In the genomic region with DNA sequence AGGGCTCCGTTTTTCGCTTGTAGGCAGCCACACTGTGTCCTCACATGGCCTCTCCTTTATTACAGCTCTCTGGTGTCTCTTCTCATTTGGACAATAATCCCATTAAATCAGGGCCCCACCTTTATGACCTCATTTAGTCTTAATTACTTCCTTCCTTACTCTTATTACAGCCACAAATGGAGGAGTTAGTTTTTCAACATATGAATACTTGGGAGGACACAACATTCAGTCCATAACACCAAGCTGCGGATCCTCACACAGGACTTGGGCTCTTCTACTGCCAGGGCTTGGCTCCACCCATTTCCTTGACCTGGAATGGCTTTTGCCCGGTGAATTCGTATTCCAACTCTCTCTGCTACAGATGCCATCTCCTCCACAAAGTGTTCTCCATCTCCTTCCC, we compare ENCODE assay signal across 27 cellular contexts.
A peak's percentile ranks its signal among the peaks of the same experiment; 100 is the strongest.
DNase-seq lines count a peak whose midpoint lies in the region; ATAC-seq and TF ChIP-seq lines count a peak whose summit lies in the region.
"Had no signal": no experiment of that assay in that cellular context is flagged by ENCODE, and none has a peak within 500 bp of the region (broad histone marks: within the 10 kb centered on the region; RNA-seq: fewer than 3 reads in every experiment).

No MANE protein-coding gene starts in this region.

- peak; percentile 79 for ATAC-seq in left colon
- ATAC-seq: A549, GM12878 had no signal

- no peaks in the 10 kb centered on the region for H3K9me2 ChIP-seq in MM.1S (replicated peaks; ENCODE audit: insufficient read depth, low read length)

- in situ Hi-C loops in KBM-7 (cut with MboI; ENCODE audit: low pct_unique_long_range_greater_than_20kb, low sequenced_read_pairs), result no loop called here

- H3K36me3 ChIP-seq in A673 (ENCODE audit: insufficient read depth, low read length, poor library complexity, severe bottlenecking), result no peaks in the 10 kb centered on the region
- no peaks in the 10 kb centered on the region for H3K36me3 ChIP-seq in MM.1S (replicated peaks; ENCODE audit: insufficient read depth, low read length)
- H3K36me3 ChIP-seq: Peyer's patch had no signal

- no peak overlapping the region for H2AFZ ChIP-seq in MM.1S (ENCODE audit: low read length)

- H3K4me3 ChIP-seq in A673 (ENCODE audit: low read depth, low read length, poor library complexity, severe bottlenecking) (no peak overlapping the region), MM.1S (ENCODE audit: low read length) (no peak overlapping the region)
- H3K4me3 ChIP-seq: A549, GM12878, Peyer's patch, SK-N-MC had no signal

- H3F3A ChIP-seq in MM.1S (ENCODE audit: insufficient read depth, low read length), result 0 out of 2 replicates have a peak, but pooled peaks cover 3% of the 10 kb centered on the region

- CTCF ChIA-PET in A673 (lab: Charles Lee), result no interaction called here

- intact Hi-C loops in A673 (cut with micrococcal nuclease; ENCODE audit: unreplicated experiment) (no loop called here), left colon (cut with DNase I, micrococcal nuclease) (no loop called here)

- H3K4me1 ChIP-seq in A673 (ENCODE audit: insufficient read depth, low read length, poor library complexity, severe bottlenecking) (no peaks in the 10 kb centered on the region), MM.1S (ENCODE audit: low read length) (peaks cover 22% of the 10 kb centered on the region)
- H3K4me1 ChIP-seq: A549 had no signal

- POLR2A ChIA-PET in A673 (lab: Charles Lee; ENCODE audit: low non-redundant PET), result no interaction called here

- no peak overlapping the region for H3K27ac ChIP-seq in A673 (ENCODE audit: low read depth, low read length, poor library complexity, severe bottlenecking)
- no peak overlapping the region for H3K27ac ChIP-seq in MM.1S (ENCODE audit: low read length)
- H3K27ac ChIP-seq: A549, Peyer's patch, SK-N-MC had no signal

- H3K27me3 ChIP-seq in A673 (replicated peaks; ENCODE audit: insufficient read depth, low read depth, low read length, poor library complexity) (no peaks in the 10 kb centered on the region), MM.1S (replicated peaks; ENCODE audit: insufficient read depth, low read length) (no peaks in the 10 kb centered on the region)
- H3K27me3 ChIP-seq: Peyer's patch had no signal

- no peak overlapping the region for H3K4me2 ChIP-seq in MM.1S (ENCODE audit: low read depth, low read length)
- H3K4me2 ChIP-seq: A549 had no signal

- H3K9me3 ChIP-seq in A673 (ENCODE audit: low read depth, low read length, poor library complexity, severe bottlenecking) (no peaks in the 10 kb centered on the region), MM.1S (replicated peaks; ENCODE audit: insufficient read depth, low read length) (no peaks in the 10 kb centered on the region)
- H3K9me3 ChIP-seq: A549, Peyer's patch had no signal

- no peaks in the 10 kb centered on the region for H3K79me2 ChIP-seq in MM.1S (ENCODE audit: low read length)

- H4K20me1 ChIP-seq in MM.1S (ENCODE audit: insufficient read depth, low read length), result no peaks in the 10 kb centered on the region

- DNase-seq in A673 (ENCODE audit: low spot score), result peak; percentile 42
- peak; percentile 16 for DNase-seq in KBM-7
- peak; percentile 23 for DNase-seq in NCI-H82 treated with DMSO at 0.1 percent for 48 hours (lab: John Stamatoyannopoulos, UW; ENCODE audit: unreplicated experiment)
- DNase-seq in left colon, result peak in 1 of 2 donors; percentile 7
- no peak for DNase-seq in NCI-H2107 (lab: John Stamatoyannopoulos, UW)
- no peak for DNase-seq in stimulated activated CD4-positive, alpha-beta T cell treated with anti-CD3 and anti-CD28 coated beads, Interleukin-2, amount 100 ng/mL, for 48 hours
- no peak for DNase-seq in MM.1S
- DNase-seq: C1 segment of cervical spinal cord; CD4-positive, alpha-beta memory T cell; COR-L47; DMS79; EL; GDM1; HCEC 1CT; IMR-90; NCI-H1105 treated with DMSO at 0.1 percent for 48 hours; NCI-H146; NCI-H1930; NCI-H2171 treated with DMSO at 0.1 percent for 48 hours; NCI-H345; NCI-H510A treated with DMSO at 0.1 percent for 48 hours; OCI-M1; SHP77 treated with DMSO at 0.1 percent for 48 hours had no signal

- H3K9ac ChIP-seq in MM.1S (ENCODE audit: low read length), result no peak overlapping the region

- no peak for TF ChIP-seq CTCF in A673 (conservative IDR thresholded peaks at IDR 0.05; ENCODE audit: low read depth, low read length)
- TF ChIP-seq CTCF in MM.1S (IDR thresholded peaks at IDR 0.05; ENCODE audit: low read length), result no peak

- BruUV-seq in A673 (replicated peaks; lab: Mats Ljungman, UMichigan), result no TSS peak

Comparison
In these comparisons a context has a peak if more than half of its experiments do, and no peak if none do; other contexts are left out.
1. DNase-seq: peak in A673 (single experiment), KBM-7 (single experiment) and NCI-H82 treated with DMSO at 0.1 percent for 48 hours (single experiment); none in NCI-H2107 (single experiment), stimulated activated CD4-positive, alpha-beta T cell treated with anti-CD3 and anti-CD28 coated beads, Interleukin-2, amount 100 ng/mL, for 48 hours (0 of 2) and MM.1S (single experiment).